Comparison of ENCODE assay signal across 8 cellular contexts in genomic region chr14:106564058-106564643, GRCh38.
DNase-seq lines count a peak whose midpoint lies in the region; ATAC-seq and TF ChIP-seq lines count a peak whose summit lies in the region.

No MANE protein-coding gene starts in this region.

- TF ChIP-seq CTCF in DND-41 (IDR thresholded peaks at IDR 0.05; ENCODE audit: borderline replicate concordance, extremely low read depth, low read length, poor library complexity, severe bottlenecking) (peak; percentile 90), LNCaP clone FGC (IDR thresholded peaks at IDR 0.05; ENCODE audit: control insufficient read depth, extremely low read depth, insufficient read depth) (peak; percentile 59), tibial nerve (IDR thresholded peaks at IDR 0.05) (peak in 1 of 5 experiments; percentile 39)

- no peaks in the 10 kb centered on the region for H3K79me2 ChIP-seq in DND-41 (ENCODE audit: insufficient read depth, low read length)

- no peaks in the 10 kb centered on the region for H3K9me3 Mint-ChIP-seq in stimulated activated memory B cell treated with anti-CD40 and anti-IgM and Interleukin-4, amounts not matched to agents 10 μg/mL and 1 μg/mL and 100 μg/mL, for 72 hours

- H3K27ac ChIP-seq in DND-41 (ENCODE audit: low read length) (peak overlapping the region; percentile 49), tibial nerve (no peak overlapping the region)

- H3K36me3 ChIP-seq in DND-41 (ENCODE audit: insufficient read depth, low read length) (no peaks in the 10 kb centered on the region), tibial nerve (no peaks in the 10 kb centered on the region)

- TF ChIP-seq POLR2A in erythroblast (IDR thresholded peaks at IDR 0.05; ENCODE audit: low read length) = no peak
- TF ChIP-seq POLR2A in tibial nerve (IDR thresholded peaks at IDR 0.05) = no peak

- H3K4me3 ChIP-seq in DND-41 (ENCODE audit: low read depth in 1 of 2, low read length in 2 of 2) (no peak overlapping the region), LNCaP clone FGC (ENCODE audit: low read depth, low read length) (no peak overlapping the region), tibial nerve (no peak overlapping the region)

- H3K27me3 ChIP-seq in DND-41 (ENCODE audit: insufficient read depth, low read length, poor library complexity) (no peaks in the 10 kb centered on the region), tibial nerve (no peaks in the 10 kb centered on the region)

- H3K27ac Mint-ChIP-seq in stimulated activated memory B cell treated with anti-CD40 and anti-IgM and Interleukin-4, amounts not matched to agents 10 μg/mL and 1 μg/mL and 100 μg/mL, for 72 hours = no peak overlapping the region

- in situ Hi-C loops in G401 (cut with HindIII; ENCODE audit: low sequenced_read_pairs) = no loop called here

- H3K36me3 Mint-ChIP-seq in stimulated activated memory B cell treated with anti-CD40 and anti-IgM and Interleukin-4, amounts not matched to agents 10 μg/mL and 1 μg/mL and 100 μg/mL, for 72 hours = no peaks in the 10 kb centered on the region

- H3K4me2 ChIP-seq in DND-41 (ENCODE audit: insufficient read depth, low read length) = no peak overlapping the region

- ATAC-seq in DND-41 (ENCODE audit: insufficient read depth, low read depth) (peak; percentile 89), GM19397 (IDR thresholded peaks at IDR 0.05; ENCODE audit: unreplicated experiment) (no peak)
- peak; percentile 71 for ATAC-seq in stimulated activated memory B cell treated with anti-CD40 and anti-IgM and Interleukin-4, amounts not matched to agents 10 μg/mL and 1 μg/mL and 100 μg/mL, for 72 hours

- H3K9ac ChIP-seq in DND-41 (ENCODE audit: low read depth, low read length) = no peak overlapping the region

- no peaks in the 10 kb centered on the region for H4K20me1 ChIP-seq in DND-41 (ENCODE audit: insufficient read depth, low read length)

- H2AFZ ChIP-seq in DND-41 (ENCODE audit: low read depth, low read length) = 0 out of 2 replicates have a peak overlapping the region, but pooled peaks have one; percentile 1

- H3K4me1 Mint-ChIP-seq in stimulated activated memory B cell treated with anti-CD40 and anti-IgM and Interleukin-4, amounts not matched to agents 10 μg/mL and 1 μg/mL and 100 μg/mL, for 72 hours = peaks cover 6% of the 10 kb centered on the region

- TF ChIP-seq EP300 in tibial nerve (IDR thresholded peaks at IDR 0.05) = no peak

- H3K4me3 Mint-ChIP-seq in stimulated activated memory B cell treated with anti-CD40 and anti-IgM and Interleukin-4, amounts not matched to agents 10 μg/mL and 1 μg/mL and 100 μg/mL, for 72 hours = no peak overlapping the region

- WGBS in tibial nerve, 2 donors = 53 to 59% methylated on average over 14 of the region's 14 CpGs

- peak; percentile 86 for DNase-seq in DND-41
- DNase-seq in LNCaP clone FGC (ENCODE audit: low read depth) = no peak
- DNase-seq in activated CD4-positive, CD25-positive, alpha-beta regulatory T cell treated with anti-CD3 and anti-CD28 coated beads, Interleukin-2, amount 50 U/mL, for 72 hours = peak; percentile 70
- peak; percentile 4 to 45 for DNase-seq in erythroblast (lab: John Stamatoyannopoulos, UW)
- DNase-seq in G401 (ENCODE audit: low spot score) = no peak
- DNase-seq in tibial nerve (ENCODE audit: low spot score in 2 of 2) = no peak

- H3K4me1 ChIP-seq in DND-41 (ENCODE audit: insufficient read depth, low read length) (peaks cover 6% of the 10 kb centered on the region), tibial nerve (no peaks in the 10 kb centered on the region)

- H3K27me3 Mint-ChIP-seq in stimulated activated memory B cell treated with anti-CD40 and anti-IgM and Interleukin-4, amounts not matched to agents 10 μg/mL and 1 μg/mL and 100 μg/mL, for 72 hours = peaks cover 24% of the 10 kb centered on the region

- no peaks in the 10 kb centered on the region for H3K9me3 ChIP-seq in DND-41 (ENCODE audit: insufficient read depth, low read length, severe bottlenecking)
- H3K9me3 ChIP-seq in tibial nerve = no peaks in the 10 kb centered on the region

Comparison
In these comparisons a context has a peak if more than half of its experiments do, and no peak if none do; other contexts are left out.
1. DNase-seq: peak in DND-41 (single experiment), activated CD4-positive, CD25-positive, alpha-beta regulatory T cell treated with anti-CD3 and anti-CD28 coated beads, Interleukin-2, amount 50 U/mL, for 72 hours (single experiment) and erythroblast (2 of 2); none in LNCaP clone FGC (single experiment), G401 (single experiment) and tibial nerve (0 of 2).